Comparison of ENCODE assay signal across 18 cellular contexts in genomic region chrX:103886624-103887023, GRCh38. TPM values are rescaled to one million over a fixed set of nuclear protein-coding genes. Genes with fewer than 3 reads are reported as not detected.
DNase-seq lines count a peak whose midpoint lies in the region; TF ChIP-seq lines count a peak whose summit lies in the region.
"Had no signal": no experiment of that assay in that cellular context is flagged by ENCODE, and none has a peak within 500 bp of the region (broad histone marks: within the 10 kb centered on the region; RNA-seq: fewer than 3 reads in every experiment).

No MANE protein-coding gene starts in this region.

- H3F3A ChIP-seq in Loucy (ENCODE audit: low read depth) = no peaks in the 10 kb centered on the region

- H4K20me1 ChIP-seq in BLaER1 (no peaks in the 10 kb centered on the region), Loucy (ENCODE audit: insufficient read depth, low read length, poor library complexity, severe bottlenecking) (no peaks in the 10 kb centered on the region)

- H3K79me2 ChIP-seq in Loucy (ENCODE audit: insufficient read depth, low read length) = no peaks in the 10 kb centered on the region

- H3K9ac ChIP-seq in BLaER1 (no peak overlapping the region), Loucy (ENCODE audit: low read depth, low read length, poor library complexity, severe bottlenecking) (peak overlapping the region; percentile 35)

- peak; percentile 89 for DNase-seq in Jurkat, Clone E6-1 (ENCODE audit: low read depth, low spot score)
- DNase-seq in activated CD8-positive, alpha-beta memory T cell treated with anti-CD3 and anti-CD28 coated beads, Interleukin-2, amount 50 U/mL, for 4 hours = no peak
- DNase-seq in breast epithelium (ENCODE audit: low spot score in 2 of 2) = no peak
- DNase-seq: AML-193; C1 segment of cervical spinal cord; CD4-positive, alpha-beta memory T cell; CD4-positive, CD25-positive, alpha-beta regulatory T cell; CD8-positive, alpha-beta memory T cell; COR-L47; DMS 273 treated with DMSO at 0.1 percent for 48 hours; DMS153; DMS53; DMS79; GF-D8 had no signal

- no peaks in the 10 kb centered on the region for H3K36me3 ChIP-seq in BLaER1
- no peaks in the 10 kb centered on the region for H3K36me3 ChIP-seq in Loucy (ENCODE audit: insufficient read depth, low read length)
- no peaks in the 10 kb centered on the region for H3K36me3 ChIP-seq in breast epithelium

- no peak overlapping the region for H2AFZ ChIP-seq in Loucy (ENCODE audit: low read length)

- peaks cover 6% of the 10 kb centered on the region; the same call in 1 of the 2 replicates for H3K9me3 ChIP-seq in BLaER1
- H3K9me3 ChIP-seq in Loucy (ENCODE audit: insufficient read depth, low read depth, low read length) = peaks cover 8% of the 10 kb centered on the region; the same call in 1 of the 2 replicates
- peaks cover 0 to 4% of the 10 kb centered on the region in 2 donors for H3K9me3 ChIP-seq in breast epithelium
- H3K9me3 ChIP-seq: A549 had no signal

- no peaks in the 10 kb centered on the region for H3K27me3 ChIP-seq in BLaER1
- no peaks in the 10 kb centered on the region for H3K27me3 ChIP-seq in Loucy (ENCODE audit: insufficient read depth, low read length, poor library complexity, severe bottlenecking)
- peaks cover 0 to 9% of the 10 kb centered on the region in 2 donors for H3K27me3 ChIP-seq in breast epithelium

- H3K4me1 ChIP-seq in BLaER1 (0 out of 2 replicates have a peak, but pooled peaks cover 5% of the 10 kb centered on the region), Loucy (ENCODE audit: insufficient read depth, low read length, poor library complexity, severe bottlenecking) (peaks cover 32% of the 10 kb centered on the region), breast epithelium (no peaks in the 10 kb centered on the region)
- H3K4me1 ChIP-seq: A549 had no signal

- TF ChIP-seq CTCF in Loucy (conservative IDR thresholded peaks at IDR 0.05; ENCODE audit: low read length) = no peak
- no peak for TF ChIP-seq CTCF in breast epithelium (IDR thresholded peaks at IDR 0.05)

- no peak overlapping the region for H3K27ac ChIP-seq in BLaER1
- no peak overlapping the region for H3K27ac ChIP-seq in breast epithelium
- H3K27ac ChIP-seq: 22Rv1, A549 had no signal

- intact Hi-C loops in breast epithelium (cut with DNase I; ENCODE audit: low total_unique reads) = no loop called here

- H3K4me2 ChIP-seq in BLaER1 (0 out of 2 replicates have a peak overlapping the region, but pooled peaks have one; percentile 19), Loucy (ENCODE audit: low read depth, low read length, poor library complexity, severe bottlenecking) (peak overlapping the region; percentile 54)
- H3K4me2 ChIP-seq: A549 had no signal

- H3K4me3 ChIP-seq in BLaER1 (no peak overlapping the region), Loucy (ENCODE audit: low read length, poor library complexity, severe bottlenecking) (peak overlapping the region; percentile 54), breast epithelium (no peak overlapping the region)
- H3K4me3 ChIP-seq in Jurkat, Clone E6-1 (ENCODE audit: low read length) = no peak overlapping the region
- H3K4me3 ChIP-seq: A549 had no signal

- no peak for TF ChIP-seq POLR2A in breast epithelium (IDR thresholded peaks at IDR 0.05)

- no peaks in the 10 kb centered on the region for H3K9me2 ChIP-seq in Loucy (replicated peaks; ENCODE audit: low read depth, low read length)

RNA-seq across cellular contexts. Expression of gene RAB9B, which starts 54.6 kb away (rescaled TPM):
- 2.8 TPM for polyA plus RNA-seq in Jurkat, Clone E6-1 (2012; ENCODE audit: insufficient read depth, insufficient read length)
- 1 to 10 TPM; 1.3 to 3.4 (median 1.9) TPM for total RNA-seq in breast epithelium
